Comparison of ENCODE assay signal across 1 cellular context in the genomic region with DNA sequence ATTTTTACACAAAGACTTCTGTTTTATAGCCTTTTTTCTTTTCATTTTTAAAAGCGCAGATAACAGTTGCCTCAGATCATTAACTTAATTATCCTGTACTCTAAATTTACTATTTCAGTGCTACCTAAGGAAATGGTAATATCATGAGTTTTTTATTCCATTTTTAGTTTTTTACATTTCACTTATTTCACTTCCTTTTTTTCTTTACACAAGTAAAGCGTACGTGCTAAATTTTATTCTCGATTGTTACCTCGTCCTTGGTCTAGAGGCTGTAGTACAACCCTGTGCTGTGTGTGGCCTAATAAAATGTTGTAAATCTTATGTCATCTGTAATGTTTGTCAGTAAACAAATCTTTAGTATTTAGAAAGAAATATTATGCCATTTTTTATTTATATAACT.
TF ChIP-seq lines count a peak whose summit lies in the region.

No MANE protein-coding gene starts in this region.

TF ChIP-seq in GM12878, 131 proteins besides CTCF, POLR2A, EP300 and RAD21 (continued from another document):
- TF ChIP-seq, protein P1, sequence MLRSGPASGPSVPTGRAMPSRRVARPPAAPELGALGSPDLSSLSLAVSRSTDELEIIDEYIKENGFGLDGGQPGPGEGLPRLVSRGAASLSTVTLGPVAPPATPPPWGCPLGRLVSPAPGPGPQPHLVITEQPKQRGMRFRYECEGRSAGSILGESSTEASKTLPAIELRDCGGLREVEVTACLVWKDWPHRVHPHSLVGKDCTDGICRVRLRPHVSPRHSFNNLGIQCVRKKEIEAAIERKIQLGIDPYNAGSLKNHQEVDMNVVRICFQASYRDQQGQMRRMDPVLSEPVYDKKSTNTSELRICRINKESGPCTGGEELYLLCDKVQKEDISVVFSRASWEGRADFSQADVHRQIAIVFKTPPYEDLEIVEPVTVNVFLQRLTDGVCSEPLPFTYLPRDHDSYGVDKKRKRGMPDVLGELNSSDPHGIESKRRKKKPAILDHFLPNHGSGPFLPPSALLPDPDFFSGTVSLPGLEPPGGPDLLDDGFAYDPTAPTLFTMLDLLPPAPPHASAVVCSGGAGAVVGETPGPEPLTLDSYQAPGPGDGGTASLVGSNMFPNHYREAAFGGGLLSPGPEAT (IDR thresholded peaks at IDR 0.05; ENCODE audit: low read depth): peak; percentile 49
- TF ChIP-seq PAX5 (IDR thresholded peaks at IDR 0.05; ENCODE audit: borderline replicate concordance, low read depth, low read length): no peak
- TF ChIP-seq MTA3 (IDR thresholded peaks at IDR 0.05; ENCODE audit: borderline replicate concordance, low read length): no peak
- TF ChIP-seq, protein P2, sequence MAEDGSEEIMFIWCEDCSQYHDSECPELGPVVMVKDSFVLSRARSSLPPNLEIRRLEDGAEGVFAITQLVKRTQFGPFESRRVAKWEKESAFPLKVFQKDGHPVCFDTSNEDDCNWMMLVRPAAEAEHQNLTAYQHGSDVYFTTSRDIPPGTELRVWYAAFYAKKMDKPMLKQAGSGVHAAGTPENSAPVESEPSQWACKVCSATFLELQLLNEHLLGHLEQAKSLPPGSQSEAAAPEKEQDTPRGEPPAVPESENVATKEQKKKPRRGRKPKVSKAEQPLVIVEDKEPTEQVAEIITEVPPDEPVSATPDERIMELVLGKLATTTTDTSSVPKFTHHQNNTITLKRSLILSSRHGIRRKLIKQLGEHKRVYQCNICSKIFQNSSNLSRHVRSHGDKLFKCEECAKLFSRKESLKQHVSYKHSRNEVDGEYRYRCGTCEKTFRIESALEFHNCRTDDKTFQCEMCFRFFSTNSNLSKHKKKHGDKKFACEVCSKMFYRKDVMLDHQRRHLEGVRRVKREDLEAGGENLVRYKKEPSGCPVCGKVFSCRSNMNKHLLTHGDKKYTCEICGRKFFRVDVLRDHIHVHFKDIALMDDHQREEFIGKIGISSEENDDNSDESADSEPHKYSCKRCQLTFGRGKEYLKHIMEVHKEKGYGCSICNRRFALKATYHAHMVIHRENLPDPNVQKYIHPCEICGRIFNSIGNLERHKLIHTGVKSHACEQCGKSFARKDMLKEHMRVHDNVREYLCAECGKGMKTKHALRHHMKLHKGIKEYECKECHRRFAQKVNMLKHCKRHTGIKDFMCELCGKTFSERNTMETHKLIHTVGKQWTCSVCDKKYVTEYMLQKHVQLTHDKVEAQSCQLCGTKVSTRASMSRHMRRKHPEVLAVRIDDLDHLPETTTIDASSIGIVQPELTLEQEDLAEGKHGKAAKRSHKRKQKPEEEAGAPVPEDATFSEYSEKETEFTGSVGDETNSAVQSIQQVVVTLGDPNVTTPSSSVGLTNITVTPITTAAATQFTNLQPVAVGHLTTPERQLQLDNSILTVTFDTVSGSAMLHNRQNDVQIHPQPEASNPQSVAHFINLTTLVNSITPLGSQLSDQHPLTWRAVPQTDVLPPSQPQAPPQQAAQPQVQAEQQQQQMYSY (CRISPR knock-in tag; IDR thresholded peaks at IDR 0.05): no peak
- no peak for TF ChIP-seq STAT3 (IDR thresholded peaks at IDR 0.05; ENCODE audit: low read depth, low read length)
- TF ChIP-seq, protein P3, sequence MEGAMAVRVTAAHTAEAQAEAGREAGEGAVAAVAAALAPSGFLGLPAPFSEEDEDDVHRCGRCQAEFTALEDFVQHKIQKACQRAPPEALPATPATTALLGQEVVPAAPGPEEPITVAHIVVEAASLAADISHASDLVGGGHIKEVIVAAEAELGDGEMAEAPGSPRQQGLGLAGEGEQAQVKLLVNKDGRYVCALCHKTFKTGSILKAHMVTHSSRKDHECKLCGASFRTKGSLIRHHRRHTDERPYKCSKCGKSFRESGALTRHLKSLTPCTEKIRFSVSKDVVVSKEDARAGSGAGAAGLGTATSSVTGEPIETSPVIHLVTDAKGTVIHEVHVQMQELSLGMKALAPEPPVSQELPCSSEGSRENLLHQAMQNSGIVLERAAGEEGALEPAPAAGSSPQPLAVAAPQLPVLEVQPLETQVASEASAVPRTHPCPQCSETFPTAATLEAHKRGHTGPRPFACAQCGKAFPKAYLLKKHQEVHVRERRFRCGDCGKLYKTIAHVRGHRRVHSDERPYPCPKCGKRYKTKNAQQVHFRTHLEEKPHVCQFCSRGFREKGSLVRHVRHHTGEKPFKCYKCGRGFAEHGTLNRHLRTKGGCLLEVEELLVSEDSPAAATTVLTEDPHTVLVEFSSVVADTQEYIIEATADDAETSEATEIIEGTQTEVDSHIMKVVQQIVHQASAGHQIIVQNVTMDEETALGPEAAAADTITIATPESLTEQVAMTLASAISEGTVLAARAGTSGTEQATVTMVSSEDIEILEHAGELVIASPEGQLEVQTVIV (IDR thresholded peaks at IDR 0.05; ENCODE audit: borderline replicate concordance, partially characterized antibody): no peak
- peak; percentile 45; the same call in 1 of the 2 replicates for TF ChIP-seq ATF7 (IDR thresholded peaks at IDR 0.05; ENCODE audit: low read depth)
- TF ChIP-seq IKZF2 (IDR thresholded peaks at IDR 0.05): peak; percentile 30 to 33; a peak in 2 of 4 replicates
- TF ChIP-seq ZNF217 (IDR thresholded peaks at IDR 0.05): peak; percentile 21; the same call in 1 of the 2 replicates
- TF ChIP-seq NFIC (IDR thresholded peaks at IDR 0.05; ENCODE audit: low read depth, low read length): peak; percentile 54; the same call in 1 of the 2 replicates
- peak; percentile 83 for TF ChIP-seq MTA2 (IDR thresholded peaks at IDR 0.05; ENCODE audit: low read depth)
- TF ChIP-seq NBN (IDR thresholded peaks at IDR 0.05): 0 out of 2 replicates have a peak, but pooled peaks have one; percentile 35
TF ChIP-seq in GM12878: peak in this region for 10.
